Comparison of ENCODE assay signal across 19 cellular contexts in the genomic region with DNA sequence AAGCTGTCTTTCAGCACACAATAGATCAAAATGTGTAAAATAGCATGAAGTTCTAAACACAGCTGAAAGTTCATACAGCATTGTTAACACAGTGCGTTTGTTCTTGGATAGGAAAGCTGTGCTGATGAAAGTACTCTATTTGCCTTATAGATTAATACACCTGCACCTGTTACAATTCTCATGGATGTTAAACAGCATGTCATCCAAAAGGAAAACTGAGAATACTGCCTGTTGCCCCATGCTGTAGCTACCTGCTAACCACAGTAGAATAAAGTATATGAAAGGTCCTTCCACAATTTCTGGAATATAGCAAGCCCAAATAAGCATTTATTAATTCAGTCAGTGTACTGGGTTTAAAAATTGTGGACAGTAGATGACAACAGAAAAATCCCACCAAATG.
"Had no signal": no experiment of that assay in that cellular context is flagged by ENCODE, and none has a peak within 500 bp of the region (broad histone marks: within the 10 kb centered on the region; RNA-seq: fewer than 3 reads in every experiment).

No MANE protein-coding gene starts in this region.

- DNase-seq: activated CD4-positive, alpha-beta T cell treated with anti-CD3 and anti-CD28 coated beads for 1 hour; activated CD4-positive, alpha-beta T cell treated with anti-CD3 and anti-CD28 coated beads, Interleukin-2, amount 50 U/mL, for 1 hour; activated CD8-positive, alpha-beta T cell treated with anti-CD3 and anti-CD28 coated beads, Interleukin-2, amount 10 ng/mL, durations not matched to agents 7 days and 5 days; activated gamma-delta T cell; anterior cingulate cortex; brain microvascular endothelial cell; caudate nucleus; effector CD4-positive, alpha-beta T cell; foreskin keratinocyte; hippocampal formation; kidney glomerular epithelial cell; left lung; naive thymus-derived CD4-positive, alpha-beta T cell; spleen; stimulated activated CD4-positive, alpha-beta T cell treated with anti-CD3 and anti-CD28 coated beads, Interleukin-4, amount 100 ng/mL, for 1 hour; stimulated activated naive CD4-positive, alpha-beta T cell; testis; trophoblast cell; uterus had no signal
